In the genomic region with DNA sequence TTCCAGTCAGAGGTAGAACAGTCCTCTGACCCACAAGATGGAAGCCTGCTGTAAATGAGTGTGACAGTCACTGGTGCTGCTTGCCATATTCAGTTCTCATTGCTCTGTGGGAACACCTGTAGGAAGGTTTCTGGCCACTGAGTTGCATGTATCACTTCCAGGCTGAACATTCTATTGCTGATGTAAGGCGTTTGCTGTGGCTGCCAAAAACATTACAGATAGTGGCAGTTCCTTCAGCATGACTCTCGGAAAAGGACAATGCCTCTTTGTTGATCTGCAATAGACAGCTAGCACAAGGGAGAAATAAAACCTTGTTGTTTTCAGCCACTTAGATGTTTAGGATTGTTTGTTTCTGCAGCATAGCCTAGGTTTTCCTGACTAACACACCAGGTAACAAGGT, we compare ENCODE assay signal across 17 cellular contexts.
DNase-seq lines count a peak whose midpoint lies in the region; ATAC-seq and TF ChIP-seq lines count a peak whose summit lies in the region.
"Had no signal": no experiment of that assay in that cellular context is flagged by ENCODE, and none has a peak within 500 bp of the region (broad histone marks: within the 10 kb centered on the region; RNA-seq: fewer than 3 reads in every experiment).

No MANE protein-coding gene starts in this region.

- H3K27ac ChIP-seq in cingulate gyrus (ENCODE audit: low read depth, low read length) = peak overlapping the region; percentile 96

- no peaks in the 10 kb centered on the region for H3K9me3 ChIP-seq in mucosa of descending colon
- H3K9me3 ChIP-seq: MG63 had no signal

- H3K27me3 Mint-ChIP-seq in mesothelial cell of epicardium (ENCODE audit: low read depth) = peaks cover 31% of the 10 kb centered on the region
- peaks cover 24 to 35% of the 10 kb centered on the region in 2 donors for H3K27me3 Mint-ChIP-seq in natural killer cell treated with Interleukin-12 subunit alpha and Interleukin-12 subunit beta and Interleukin-15 and Interleukin-18, amount 100 ng/mL, for 72 hours

- ATAC-seq in mucosa of descending colon (no peak), HG03025 (IDR thresholded peaks at IDR 0.05; ENCODE audit: low FRiP score, unreplicated experiment) (no peak)
- no peak for ATAC-seq in natural killer cell treated with Interleukin-12 subunit alpha and Interleukin-12 subunit beta and Interleukin-15 and Interleukin-18, amount 100 ng/mL, for 72 hours

- peak; percentile 21 for DNase-seq in COLO829 (ENCODE audit: low spot score)
- DNase-seq in islet precursor cell = peak; percentile 38
- DNase-seq in pons (ENCODE audit: low spot score) = peak; percentile 86
- no peak for DNase-seq in mesothelial cell of epicardium (ENCODE audit: low spot score in 2 of 2, unreplicated experiment in 2 of 2)
- no peak for DNase-seq in mucosa of descending colon
- no peak for DNase-seq in natural killer cell treated with Interleukin-12 subunit alpha and Interleukin-12 subunit beta and Interleukin-15 and Interleukin-18, amount 100 ng/mL, for 72 hours (ENCODE audit: low spot score)
- DNase-seq: DMS 273 treated with DMSO at 0.1 percent for 48 hours, GDM1, GOT3, MG63, NCI-H1092, NCI-H146, NCI-H2081, NCI-H510A treated with DMSO at 0.1 percent for 48 hours, NCI-H82 had no signal

- no peaks in the 10 kb centered on the region for H3K36me3 ChIP-seq in mucosa of descending colon (ENCODE audit: low read depth)
- H3K36me3 ChIP-seq: MG63 had no signal

- H3K4me1 ChIP-seq in mucosa of descending colon (ENCODE audit: low read depth) = no peaks in the 10 kb centered on the region

- H3K4me3 ChIP-seq in mucosa of descending colon = no peak overlapping the region
- H3K4me3 ChIP-seq: MG63 had no signal

- TF ChIP-seq CTCF in mesothelial cell of epicardium (IDR thresholded peaks at IDR 0.05; ENCODE audit: unreplicated experiment) (no peak), mucosa of descending colon (IDR thresholded peaks at IDR 0.05) (no peak)

- intact Hi-C loops in mucosa of descending colon (cut with DNase I, micrococcal nuclease) = no loop called here

- H3K4me1 Mint-ChIP-seq in mesothelial cell of epicardium = peaks cover 3% of the 10 kb centered on the region
- peaks cover 28 to 34% of the 10 kb centered on the region in 2 donors for H3K4me1 Mint-ChIP-seq in natural killer cell treated with Interleukin-12 subunit alpha and Interleukin-12 subunit beta and Interleukin-15 and Interleukin-18, amount 100 ng/mL, for 72 hours (ENCODE audit: low read depth in 2 of 2)

- H3K9me3 Mint-ChIP-seq in mesothelial cell of epicardium = no peaks in the 10 kb centered on the region
- no peaks in the 10 kb centered on the region for H3K9me3 Mint-ChIP-seq in natural killer cell treated with Interleukin-12 subunit alpha and Interleukin-12 subunit beta and Interleukin-15 and Interleukin-18, amount 100 ng/mL, for 72 hours

- no peak overlapping the region for H3K27ac Mint-ChIP-seq in mesothelial cell of epicardium
- H3K27ac Mint-ChIP-seq in natural killer cell treated with Interleukin-12 subunit alpha and Interleukin-12 subunit beta and Interleukin-15 and Interleukin-18, amount 100 ng/mL, for 72 hours = no peak overlapping the region

- no peak overlapping the region for H3K4me3 Mint-ChIP-seq in mesothelial cell of epicardium
- H3K4me3 Mint-ChIP-seq in natural killer cell treated with Interleukin-12 subunit alpha and Interleukin-12 subunit beta and Interleukin-15 and Interleukin-18, amount 100 ng/mL, for 72 hours = no peak overlapping the region

- H3K36me3 Mint-ChIP-seq in mesothelial cell of epicardium = no peaks in the 10 kb centered on the region
- H3K36me3 Mint-ChIP-seq in natural killer cell treated with Interleukin-12 subunit alpha and Interleukin-12 subunit beta and Interleukin-15 and Interleukin-18, amount 100 ng/mL, for 72 hours = no peaks in the 10 kb centered on the region

Comparison
In these comparisons a context has a peak if more than half of its experiments do, and no peak if none do; other contexts are left out.
1. DNase-seq: peak in COLO829 (single experiment), islet precursor cell (single experiment) and pons (single experiment); none in mesothelial cell of epicardium (0 of 2), mucosa of descending colon (0 of 3) and natural killer cell treated with Interleukin-12 subunit alpha and Interleukin-12 subunit beta and Interleukin-15 and Interleukin-18, amount 100 ng/mL, for 72 hours (single experiment).